ENCODE assay signal across 11 cellular contexts in the genomic region with DNA sequence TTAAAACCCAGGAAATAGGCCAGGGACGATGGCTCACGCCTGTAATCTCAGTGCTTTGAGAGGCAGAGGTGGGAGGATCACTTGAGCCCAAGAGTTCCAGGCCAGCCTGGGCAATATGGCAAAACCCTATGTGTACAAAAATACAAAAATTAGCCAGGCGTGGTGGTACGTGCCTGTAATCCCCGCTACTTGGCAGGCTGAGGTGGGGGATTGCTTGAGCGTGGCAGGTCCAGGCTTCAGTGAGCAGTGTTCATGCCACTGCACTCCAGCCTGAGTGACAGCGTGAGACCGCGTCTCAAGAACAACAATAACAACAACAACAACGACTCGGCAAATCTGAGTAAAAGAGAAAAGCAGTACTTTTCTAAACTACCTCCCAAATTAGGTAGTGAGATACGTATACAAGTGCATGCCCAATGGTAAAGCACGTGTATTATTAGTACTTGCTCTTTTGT. TPM values are rescaled to one million over a fixed set of nuclear protein-coding genes. Genes with fewer than 3 reads are reported as not detected.
DNase-seq lines count a peak whose midpoint lies in the region; ATAC-seq and TF ChIP-seq lines count a peak whose summit lies in the region.
"Had no signal": no experiment of that assay in that cellular context is flagged by ENCODE, and none has a peak within 500 bp of the region (broad histone marks: within the 10 kb centered on the region; RNA-seq: fewer than 3 reads in every experiment).

No MANE protein-coding gene starts in this region.

- H3K9ac ChIP-seq in OCI-LY1 (ENCODE audit: low read length) (no peak overlapping the region; the same call in 1 of the 2 replicates), neuronal stem cell (ENCODE audit: low read depth, low read length, poor library complexity) (no peak overlapping the region)

- no CpG with 5 or more reads among the region's 13 CpGs for WGBS in neuronal stem cell (ENCODE audit: extremely low coverage in 2 of 2, insufficient read length in 2 of 2, insufficient replicate concordance in 1 of 2), 2 donors

- H3K27ac Mint-ChIP-seq in activated naive CD4-positive, alpha-beta T cell treated with anti-CD3 and anti-CD28 coated beads, Interleukin-2, amount 10 ng/mL, durations not matched to agents 7 days and 5 days = peak overlapping the region; percentile 83
- H3K27ac Mint-ChIP-seq in activated naive CD4-positive, alpha-beta T cell treated with anti-CD3 and anti-CD28 coated beads, Interleukin-2, amount 50 U/mL, for 72 hours = peak overlapping the region in 1 of 2 donors; percentile 69
- H3K27ac Mint-ChIP-seq: dendritic cell treated with granulocyte-macrophage colony-stimulating factor and Interleukin-4, amounts not matched to agents 40 ng/mL and 50 ng/mL, for 4 days had no signal

- H3K4me2 ChIP-seq in OCI-LY1 (ENCODE audit: low read length) (peak overlapping the region; percentile 46; the same call in 1 of the 2 replicates), neuronal stem cell (ENCODE audit: insufficient read depth, low read length, poor library complexity, severe bottlenecking) (no peak overlapping the region)

- peaks cover 57% of the 10 kb centered on the region for H3K36me3 ChIP-seq in OCI-LY1 (ENCODE audit: insufficient read depth, low read length)
- H3K36me3 ChIP-seq in neuronal stem cell (replicated peaks in 1 of 2; ENCODE audit: control insufficient read depth in 2 of 2, insufficient read depth in 2 of 2, low read length in 2 of 2) = peaks cover 0 to 32% of the 10 kb centered on the region in 2 donors

- H2AFZ ChIP-seq in OCI-LY1 (ENCODE audit: low read length) (no peak overlapping the region), neuronal stem cell (ENCODE audit: low read length) (no peak overlapping the region)

- peak overlapping the region; percentile 68 for H4K8ac ChIP-seq in neuronal stem cell (ENCODE audit: low read depth, low read length)

- no peaks in the 10 kb centered on the region for H3K9me2 ChIP-seq in OCI-LY1 (ENCODE audit: low read depth, low read length)

- H2BK15ac ChIP-seq in neuronal stem cell (ENCODE audit: low read length) = no peak overlapping the region

- no peak for TF ChIP-seq CTCF in OCI-LY1 (IDR thresholded peaks at IDR 0.05; ENCODE audit: low read length)

- H3F3A ChIP-seq in OCI-LY1 (ENCODE audit: insufficient read depth, low read length) = peaks cover 15% of the 10 kb centered on the region

- peak overlapping the region; percentile 32 for H3K4me3 ChIP-seq in OCI-LY1 (ENCODE audit: low read depth, low read length, poor library complexity, severe bottlenecking)
- no peak overlapping the region for H3K4me3 ChIP-seq in neuronal stem cell (ENCODE audit: low read length in 2 of 2)

- no peak overlapping the region for H3K14ac ChIP-seq in neuronal stem cell (ENCODE audit: low read length)

- no peak overlapping the region for H2BK12ac ChIP-seq in neuronal stem cell (ENCODE audit: low read length)

- H3K36me3 Mint-ChIP-seq in activated naive CD4-positive, alpha-beta T cell treated with anti-CD3 and anti-CD28 coated beads, Interleukin-2, amount 10 ng/mL, durations not matched to agents 7 days and 5 days = peaks cover 18% of the 10 kb centered on the region
- peaks cover 0 to 25% of the 10 kb centered on the region in 2 donors for H3K36me3 Mint-ChIP-seq in activated naive CD4-positive, alpha-beta T cell treated with anti-CD3 and anti-CD28 coated beads, Interleukin-2, amount 50 U/mL, for 72 hours

- peaks cover 10% of the 10 kb centered on the region for H3K79me1 ChIP-seq in neuronal stem cell (ENCODE audit: low read depth, low read length)

- H3K9me3 ChIP-seq in OCI-LY1 (ENCODE audit: low read length) = peaks cover 11% of the 10 kb centered on the region
- H3K9me3 ChIP-seq in neuronal stem cell (replicated peaks in 1 of 2; ENCODE audit: control insufficient read depth in 2 of 2, insufficient read depth in 1 of 2, low read depth in 1 of 2, low read length in 2 of 2) = peaks cover 0 to 24% of the 10 kb centered on the region in 2 donors

- no peak overlapping the region for H3K4me3 Mint-ChIP-seq in activated naive CD4-positive, alpha-beta T cell treated with anti-CD3 and anti-CD28 coated beads, Interleukin-2, amount 10 ng/mL, durations not matched to agents 7 days and 5 days
- H3K4me3 Mint-ChIP-seq: dendritic cell treated with granulocyte-macrophage colony-stimulating factor and Interleukin-4, amounts not matched to agents 40 ng/mL and 50 ng/mL, for 4 days had no signal

- no peak for ATAC-seq in activated naive CD4-positive, alpha-beta T cell treated with anti-CD3 and anti-CD28 coated beads, Interleukin-2, amount 50 U/mL, for 72 hours
- ATAC-seq in HG02571 (IDR thresholded peaks at IDR 0.05; ENCODE audit: unreplicated experiment) = peak; percentile 70

- no peaks in the 10 kb centered on the region for H4K20me1 ChIP-seq in OCI-LY1 (ENCODE audit: insufficient read depth, low read length)

- no peak overlapping the region for H2BK120ac ChIP-seq in neuronal stem cell (ENCODE audit: low read depth, low read length)

- H3K27ac ChIP-seq in OCI-LY1 (ENCODE audit: low read depth, low read length, poor library complexity, severe bottlenecking) (peak overlapping the region; percentile 89), neuronal stem cell (replicated peaks; ENCODE audit: low read length) (no peak overlapping the region)

- H2BK5ac ChIP-seq in neuronal stem cell (ENCODE audit: low read length) = no peak overlapping the region

- H3K79me2 ChIP-seq in OCI-LY1 (ENCODE audit: insufficient read depth, low read length) = peaks cover 100% of the 10 kb centered on the region

- no peak overlapping the region for H3K23ac ChIP-seq in neuronal stem cell (ENCODE audit: low read depth, low read length, poor library complexity)

- H3K4me1 ChIP-seq in OCI-LY1 (ENCODE audit: insufficient read depth, low read length, severe bottlenecking) (peaks cover 58% of the 10 kb centered on the region), neuronal stem cell (ENCODE audit: control insufficient read depth in 2 of 2, insufficient read depth in 1 of 2, low read depth in 1 of 2, low read length in 2 of 2) (peaks cover 0 to 3% of the 10 kb centered on the region in 2 donors)

- peaks cover 65% of the 10 kb centered on the region for H3K4me1 Mint-ChIP-seq in activated naive CD4-positive, alpha-beta T cell treated with anti-CD3 and anti-CD28 coated beads, Interleukin-2, amount 10 ng/mL, durations not matched to agents 7 days and 5 days

- DNase-seq in activated naive CD4-positive, alpha-beta T cell treated with anti-CD3 and anti-CD28 coated beads, Interleukin-2, amount 10 ng/mL, durations not matched to agents 7 days and 5 days = no peak
- no peak for DNase-seq in activated naive CD4-positive, alpha-beta T cell treated with anti-CD3 and anti-CD28 coated beads, Interleukin-2, amount 50 U/mL, for 72 hours (ENCODE audit: low spot score in 2 of 2)
- DNase-seq in neuronal stem cell (ENCODE audit: low spot score) = no peak
- DNase-seq in stimulated activated CD8-positive, alpha-beta memory T cell treated with anti-CD3 and anti-CD28 coated beads, Interleukin-4, amount 100 ng/mL, for 48 hours = no peak
- DNase-seq in NCI-H774 (lab: John Stamatoyannopoulos, UW) = no peak
- DNase-seq in stimulated activated CD4-positive, alpha-beta T cell treated with anti-CD3 and anti-CD28 coated beads, Interleukin-4, amount 100 ng/mL, for 24 hours = no peak
- DNase-seq: ACHN, NCI-H1417 had no signal

- H2AK5ac ChIP-seq in neuronal stem cell (ENCODE audit: low read depth, low read length) = no peak overlapping the region

- no peaks in the 10 kb centered on the region for H3K27me3 Mint-ChIP-seq in activated naive CD4-positive, alpha-beta T cell treated with anti-CD3 and anti-CD28 coated beads, Interleukin-2, amount 10 ng/mL, durations not matched to agents 7 days and 5 days
- H3K27me3 Mint-ChIP-seq: dendritic cell treated with granulocyte-macrophage colony-stimulating factor and Interleukin-4, amounts not matched to agents 40 ng/mL and 50 ng/mL, for 4 days had no signal

- no peak overlapping the region for H3K4ac ChIP-seq in neuronal stem cell (ENCODE audit: low read length)

- no peaks in the 10 kb centered on the region for H3K27me3 ChIP-seq in OCI-LY1 (ENCODE audit: insufficient read depth, low read length)
- no peaks in the 10 kb centered on the region for H3K27me3 ChIP-seq in neuronal stem cell (ENCODE audit: control insufficient read depth in 3 of 3, insufficient read depth in 3 of 3, low read depth in 1 of 3, low read length in 3 of 3)

- H3K9me3 Mint-ChIP-seq in activated naive CD4-positive, alpha-beta T cell treated with anti-CD3 and anti-CD28 coated beads, Interleukin-2, amount 10 ng/mL, durations not matched to agents 7 days and 5 days = no peaks in the 10 kb centered on the region
- peaks cover 0 to 6% of the 10 kb centered on the region in 2 donors for H3K9me3 Mint-ChIP-seq in activated naive CD4-positive, alpha-beta T cell treated with anti-CD3 and anti-CD28 coated beads, Interleukin-2, amount 50 U/mL, for 72 hours
- H3K9me3 Mint-ChIP-seq: dendritic cell treated with granulocyte-macrophage colony-stimulating factor and Interleukin-4, amounts not matched to agents 40 ng/mL and 50 ng/mL, for 4 days had no signal

- H4K91ac ChIP-seq in neuronal stem cell (ENCODE audit: low read depth, low read length, poor library complexity) = no peak overlapping the region

- CTCF ChIA-PET in activated naive CD4-positive, alpha-beta T cell treated with anti-CD3 and anti-CD28 coated beads, Interleukin-2, amount 10 ng/mL, durations not matched to agents 7 days and 5 days (lab: Charles Lee) = interaction anchor here (0.7 to 1.5 kb wide), 2 partner anchors 14 to 154 kb away, joined by 3 to 5 read pairs; partner anchors contain the start of gene NAA15

- no peak overlapping the region for H3K18ac ChIP-seq in neuronal stem cell (ENCODE audit: low read length)

RNA-seq across cellular contexts. Expression of gene NDUFC1, which starts 13.0 kb away (rescaled TPM):
- 10 to 100 TPM; 29.8 to 47.5 TPM for total RNA-seq in activated naive CD4-positive, alpha-beta T cell treated with anti-CD3 and anti-CD28 coated beads, Interleukin-2, amount 50 U/mL, for 72 hours
- 135 TPM for polyA plus RNA-seq in neuronal stem cell (2013, experiment 1 of 2)
- polyA plus RNA-seq in neuronal stem cell (2013, experiment 2 of 2) = 139 TPM

RNA-seq across cellular contexts. Expression of gene NAA15, which starts 13.9 kb away (rescaled TPM):
- 10 to 100 TPM; 71.0 to 86.6 TPM for total RNA-seq in activated naive CD4-positive, alpha-beta T cell treated with anti-CD3 and anti-CD28 coated beads, Interleukin-2, amount 50 U/mL, for 72 hours
- 23.3 TPM for polyA plus RNA-seq in neuronal stem cell (2013, experiment 1 of 2)
- 24.1 TPM for polyA plus RNA-seq in neuronal stem cell (2013, experiment 2 of 2)

RNA-seq across cellular contexts. Expression of gene MGARP, which starts 35.2 kb away (rescaled TPM):
- total RNA-seq in activated naive CD4-positive, alpha-beta T cell treated with anti-CD3 and anti-CD28 coated beads, Interleukin-2, amount 50 U/mL, for 72 hours = under 1 TPM; 0.27 to 0.31 TPM
- 1.4 TPM for polyA plus RNA-seq in neuronal stem cell (2013, experiment 1 of 2)
- polyA plus RNA-seq in neuronal stem cell (2013, experiment 2 of 2) = 1.3 TPM
